Comparison of ENCODE assay signal across 1 cellular context in genomic region chr2:218403810-218404209, GRCh38.
TF ChIP-seq lines count a peak whose summit lies in the region.

No MANE protein-coding gene starts in this region.

TF ChIP-seq in HEK293, 187 proteins besides CTCF, POLR2A, EP300 and RAD21:
- TF ChIP-seq ZBTB10 (tag by site-specific recombination; IDR thresholded peaks at IDR 0.05) = no peak
- no peak for TF ChIP-seq ZNF423 (tag by site-specific recombination; IDR thresholded peaks at IDR 0.05)
- TF ChIP-seq ZNF473 (tag by site-specific recombination; IDR thresholded peaks at IDR 0.05) = no peak
- no peak for TF ChIP-seq PATZ1 (tag by site-specific recombination; IDR thresholded peaks at IDR 0.05)
- TF ChIP-seq ZNF121 (tag by site-specific recombination; IDR thresholded peaks at IDR 0.05) = peak; percentile 90
- TF ChIP-seq SP2 (tag by site-specific recombination; IDR thresholded peaks at IDR 0.05) = no peak
- no peak for TF ChIP-seq ZSCAN5A (tag by site-specific recombination; IDR thresholded peaks at IDR 0.05)
TF ChIP-seq in HEK293: peak in this region for 1.
